1 cellular context compared by ENCODE assay signal in genomic region chr4:2361366-2362285, GRCh38.
TF ChIP-seq lines count a peak whose summit lies in the region.

No MANE protein-coding gene starts in this region.

TF ChIP-seq in HepG2, 621 proteins besides CTCF, POLR2A, EP300 and RAD21:
- 0 out of 2 replicates have a peak, but pooled peaks have one; percentile 13 for TF ChIP-seq TBX2 (CRISPR knock-in tag; IDR thresholded peaks at IDR 0.05; ENCODE audit: borderline replicate concordance)
- peak; percentile 88 for TF ChIP-seq BHLHE40 (IDR thresholded peaks at IDR 0.05; ENCODE audit: low read length)
- TF ChIP-seq ZNF687 (CRISPR knock-in tag; IDR thresholded peaks at IDR 0.05), result peak; percentile 17; the same call in 1 of the 2 replicates
- TF ChIP-seq ZBTB40 (IDR thresholded peaks at IDR 0.05), result no peak
- TF ChIP-seq ZBTB40 (CRISPR knock-in tag; IDR thresholded peaks at IDR 0.05), result 0 out of 2 replicates have a peak, but pooled peaks have one; percentile 21
- peak; percentile 78 for TF ChIP-seq MNT (IDR thresholded peaks at IDR 0.05)
- TF ChIP-seq MAX (IDR thresholded peaks at IDR 0.05), result peak; percentile 55
- no peak for TF ChIP-seq ZNF263 (CRISPR knock-in tag; IDR thresholded peaks at IDR 0.05)
- no peak for TF ChIP-seq ZNF484 (CRISPR knock-in tag; IDR thresholded peaks at IDR 0.05; ENCODE audit: borderline replicate concordance, low read depth)
TF ChIP-seq in HepG2: peak in this region for 6.
